Comparison of ENCODE assay signal across 8 cellular contexts in genomic region chr5:151680156-151680505, GRCh38. TPM values are rescaled to one million over a fixed set of nuclear protein-coding genes. Genes with fewer than 3 reads are reported as not detected.
A peak's percentile ranks its signal among the peaks of the same experiment; 100 is the strongest.
DNase-seq lines count a peak whose midpoint lies in the region; ATAC-seq and TF ChIP-seq lines count a peak whose summit lies in the region.
"Not testable (repeated sequence)": the region's sequence is repeated elsewhere in the genome, so short reads cannot be mapped to it uniquely, and the experiment has no call there.

No MANE protein-coding gene starts in this region.

- in situ Hi-C loops in transverse colon (cut with MboI; ENCODE audit: low pct_ligation_motif_present in 1 of 4, low pct_unique_long_range_greater_than_20kb in 1 of 4, low sequenced_read_pairs in 3 of 4), result not testable (repeated sequence)

- H3K27me3 Mint-ChIP-seq in osteocyte (ENCODE audit: unreplicated experiment), result not testable (repeated sequence)

- H3K4me1 ChIP-seq in SK-N-SH (ENCODE audit: control insufficient read depth in 1 of 2, insufficient read depth in 2 of 2, low read depth in 1 of 2, low read length in 1 of 2) (peaks cover 29 to 79% of the 10 kb centered on the region in 2 experiments), left lung (peaks cover 59 to 83% of the 10 kb centered on the region in 2 donors), smooth muscle cell (ENCODE audit: low read depth) (peaks cover 79% of the 10 kb centered on the region), transverse colon (peaks cover 12 to 84% (median 52%) of the 10 kb centered on the region in 4 donors)
- H3K4me1 ChIP-seq in colonic mucosa, result not testable (repeated sequence)

- TF ChIP-seq CTCF in SK-N-SH (IDR thresholded peaks at IDR 0.05); colonic mucosa (IDR thresholded peaks at IDR 0.05); foreskin fibroblast (IDR thresholded peaks at IDR 0.05; ENCODE audit: low read depth, low read length); left lung (IDR thresholded peaks at IDR 0.05); osteocyte (IDR thresholded peaks at IDR 0.05); smooth muscle cell (IDR thresholded peaks at IDR 0.05; ENCODE audit: borderline replicate concordance, insufficient read depth, poor library complexity, severe bottlenecking); transverse colon (IDR thresholded peaks at IDR 0.05): not testable (repeated sequence)

- not testable (repeated sequence) for TF ChIP-seq RAD21 in SK-N-SH (IDR thresholded peaks at IDR 0.05; ENCODE audit: low read length)

- H3K36me3 Mint-ChIP-seq in osteocyte (ENCODE audit: unreplicated experiment), result peaks cover 40% of the 10 kb centered on the region

- intact Hi-C loops in colonic mucosa (cut with DNase I); left lung (cut with DNase I); transverse colon (cut with DNase I; ENCODE audit: low total_unique reads): not testable (repeated sequence)

- DNase-seq in A172 (ENCODE audit: low spot score) (peak; percentile 38), foreskin fibroblast (peak in 1 of 2 donors; percentile 46)
- DNase-seq in SK-N-SH; colonic mucosa; left lung; osteocyte (ENCODE audit: extremely low spot score, unreplicated experiment); smooth muscle cell (lab: John Stamatoyannopoulos, UW; ENCODE audit: unreplicated experiment); transverse colon: not testable (repeated sequence)

- not testable (repeated sequence) for ATAC-seq in left lung

- WGBS in SK-N-SH (ENCODE audit: low lambda C conversion rate), result 92% methylated on average over 7 of the region's 7 CpGs
- whole genome bisulfite sequencing in smooth muscle cell (ENCODE audit: low lambda C conversion rate), result 60% methylated on average over 7 of the region's 7 CpGs
- WGBS in transverse colon (ENCODE audit: low coverage in 1 of 2), 2 donors, result 82 to 92% methylated on average over 2 to 7 of the region's 7 CpGs

- CTCF ChIA-PET in SK-N-SH (lab: Yijun Ruan, JAX), result interaction anchor here (1.6 kb wide), 1 partner anchor 21 kb away, joined by 5 read pairs; no protein-coding TSS in a partner anchor

- H2AFZ ChIP-seq in SK-N-SH (ENCODE audit: low read depth); smooth muscle cell (ENCODE audit: low read depth): not testable (repeated sequence)

- peak overlapping the region; percentile 80; the same call in 1 of the 2 replicates for H3K4me2 ChIP-seq in SK-N-SH
- peak overlapping the region; percentile 99 for H3K4me2 ChIP-seq in smooth muscle cell

- TF ChIP-seq EP300 in SK-N-SH (IDR thresholded peaks at IDR 0.05; ENCODE audit: borderline replicate concordance in 1 of 2, low read depth in 1 of 2, low read length in 1 of 2); transverse colon (IDR thresholded peaks at IDR 0.05; ENCODE audit: low read depth): not testable (repeated sequence)

- H3K27ac ChIP-seq in SK-N-SH (ENCODE audit: low read depth in 2 of 2, low read length in 1 of 2), result peak overlapping the region in 1 of 2 experiments; percentile 97; a peak in 2 of 4 replicates
- H3K27ac ChIP-seq in colonic mucosa, result peak overlapping the region; percentile 39
- peak overlapping the region; percentile 18 to 94 for H3K27ac ChIP-seq in left lung
- peak overlapping the region; percentile 99 for H3K27ac ChIP-seq in smooth muscle cell (ENCODE audit: low read depth)
- peak overlapping the region; percentile 84 to 91 (median 90) for H3K27ac ChIP-seq in transverse colon

- POLR2A ChIA-PET in SK-N-SH (lab: Yijun Ruan, JAX), result not testable (repeated sequence)

- not testable (repeated sequence) for H3K9me2 ChIP-seq in SK-N-SH

- peaks cover 97% of the 10 kb centered on the region for H4K20me1 ChIP-seq in SK-N-SH (ENCODE audit: insufficient read depth)
- H4K20me1 ChIP-seq in smooth muscle cell (ENCODE audit: low read depth), result peaks cover 98% of the 10 kb centered on the region

- H3K79me2 ChIP-seq in SK-N-SH (ENCODE audit: insufficient read depth), result peaks cover 100% of the 10 kb centered on the region
- peaks cover 100% of the 10 kb centered on the region for H3K79me2 ChIP-seq in smooth muscle cell (ENCODE audit: low read depth)

- peaks cover 72% of the 10 kb centered on the region for H3F3A ChIP-seq in SK-N-SH (replicated peaks; ENCODE audit: insufficient read depth)
- peaks cover 81% of the 10 kb centered on the region for H3F3A ChIP-seq in smooth muscle cell (ENCODE audit: low read depth)

- H3K9ac ChIP-seq in SK-N-SH; colonic mucosa (ENCODE audit: low read depth in 2 of 2, low read length in 2 of 2): not testable (repeated sequence)
- peak overlapping the region; percentile 99 for H3K9ac ChIP-seq in smooth muscle cell (ENCODE audit: low read depth)

- H3K27me3 ChIP-seq in SK-N-SH (ENCODE audit: insufficient read depth); colonic mucosa; left lung; smooth muscle cell (ENCODE audit: low read depth); transverse colon: not testable (repeated sequence)

- H3K36me3 ChIP-seq in SK-N-SH (replicated peaks in 1 of 2; ENCODE audit: control insufficient read depth in 1 of 2, insufficient read depth in 2 of 2, low read length in 1 of 2), result peaks cover 48 to 70% of the 10 kb centered on the region in 2 experiments
- H3K36me3 ChIP-seq in colonic mucosa; left lung; smooth muscle cell (ENCODE audit: low read depth); transverse colon: not testable (repeated sequence)

- TF ChIP-seq POLR2A in transverse colon (IDR thresholded peaks at IDR 0.05), result not testable (repeated sequence)

- H3K9me3 Mint-ChIP-seq in osteocyte (ENCODE audit: unreplicated experiment), result not testable (repeated sequence)

- H3K4me1 Mint-ChIP-seq in osteocyte (ENCODE audit: unreplicated experiment), result peaks cover 94% of the 10 kb centered on the region

- not testable (repeated sequence) for H3K9me3 ChIP-seq in SK-N-SH; colonic mucosa; left lung; smooth muscle cell (replicated peaks; ENCODE audit: low read depth); transverse colon

- H3K4me3 ChIP-seq in SK-N-SH (ENCODE audit: low read depth in 2 of 2, low read length in 1 of 2); colonic mucosa; left lung; transverse colon: not testable (repeated sequence)
- H3K4me3 ChIP-seq in foreskin fibroblast (ENCODE audit: low read depth in 1 of 2, low read length in 2 of 2), result peak overlapping the region; percentile 85 to 88
- H3K4me3 ChIP-seq in smooth muscle cell, result peak overlapping the region; percentile 92

- peak overlapping the region; percentile 40 for H3K4me3 Mint-ChIP-seq in osteocyte (ENCODE audit: unreplicated experiment)

- H3K27ac Mint-ChIP-seq in osteocyte (ENCODE audit: unreplicated experiment), result peak overlapping the region; percentile 34

RNA-seq across cellular contexts. Expression of gene SPARC, which starts 6.6 kb away (rescaled TPM):
- total RNA-seq in A172 (2014; rRNA removed; shearing (Covaris generic)), result 3,811 and 5,357 TPM in 2 replicates
- polyA plus RNA-seq in SK-N-SH (2012; rRNA removed) (987 and 1,115 TPM in 2 replicates), smooth muscle cell (13,534 and 19,518 TPM in 2 replicates)
- polyA plus RNA-seq in SK-N-SH (2012; cell fraction: cytosol; rRNA removed), result 736 and 811 TPM in 2 replicates
- 900 and 1,030 TPM in 2 replicates for polyA plus RNA-seq in SK-N-SH (2012; cell fraction: nucleus; rRNA removed)
- total RNA-seq in colonic mucosa (100 to 1,000 TPM; 107 to 258 TPM), left lung (1,000 to 10,000 TPM; 1,647 to 5,045 TPM), osteocyte (9,466 and 10,195 TPM in 2 replicates), smooth muscle cell (7,113 and 8,137 TPM in 2 replicates), transverse colon (100 to 1,000 TPM in 1 of 4 donors, 10 to 100 TPM in 3; 47.9 to 267 (median 85.1) TPM)

Comparison
In these comparisons a context has a peak if more than half of its experiments do, and no peak if none do; other contexts are left out.
1. RNA of gene SPARC, which starts 6.6 kb away (total RNA-seq): 9,466 to 10,195 TPM in osteocyte, 7,113 to 8,137 TPM in smooth muscle cell, 1,647 to 5,045 TPM in left lung and 3,811 to 5,357 TPM in A172; 107 to 258 TPM in colonic mucosa and 47.9 to 267 TPM in transverse colon; every median in the first group is over 4 times any median in the second.